8 cellular contexts compared by ENCODE assay signal in the genomic region with DNA sequence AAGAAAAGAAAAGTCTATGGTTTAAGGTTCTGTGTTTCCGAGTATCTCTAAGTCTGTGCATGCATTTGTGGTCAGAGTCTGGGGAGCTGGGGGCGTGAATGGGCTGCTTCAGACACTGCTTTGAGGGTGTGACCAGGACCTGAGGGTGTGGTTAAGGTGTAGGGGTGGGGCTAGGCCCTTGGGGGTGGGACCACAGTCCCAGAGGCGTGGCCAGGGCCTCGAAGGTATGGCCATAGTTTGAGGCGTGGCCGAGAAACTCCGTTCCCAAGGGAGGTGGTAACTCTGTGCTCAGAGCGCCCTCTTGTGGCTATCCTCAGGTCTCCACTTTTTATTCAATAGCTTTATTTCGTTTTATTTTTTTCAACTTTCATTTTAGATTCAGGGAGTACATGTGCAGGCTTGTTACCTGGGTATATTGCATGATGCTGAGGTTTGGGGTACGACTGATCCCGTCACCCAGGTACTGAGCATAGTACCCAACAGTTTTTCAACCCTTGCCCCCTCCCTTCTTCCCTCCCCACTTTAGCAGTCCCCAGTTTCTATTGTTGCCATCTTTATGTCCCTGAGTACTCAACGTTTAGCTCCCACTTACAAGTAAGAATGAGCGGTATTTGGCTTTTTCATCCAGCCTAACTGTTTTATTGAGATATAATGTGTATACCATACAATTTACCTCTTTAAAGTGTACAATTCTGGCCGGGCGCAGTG. TPM values are rescaled to one million over a fixed set of nuclear protein-coding genes. Genes with fewer than 3 reads are reported as not detected.
A peak's percentile ranks its signal among the peaks of the same experiment; 100 is the strongest.
DNase-seq lines count a peak whose midpoint lies in the region; ATAC-seq and TF ChIP-seq lines count a peak whose summit lies in the region.

No MANE protein-coding gene starts in this region.

- peak overlapping the region; percentile 35 for H3K9ac ChIP-seq in skeletal muscle satellite cell (ENCODE audit: low read depth, low read length)

- peak; percentile 67 for ATAC-seq in GM18519 (IDR thresholded peaks at IDR 0.05; ENCODE audit: low FRiP score, unreplicated experiment)
- peak; percentile 90 for ATAC-seq in HG03045 (IDR thresholded peaks at IDR 0.05; ENCODE audit: unreplicated experiment)

- DNase-seq in A172 (ENCODE audit: low spot score) (peak; percentile 98), NCI-H2081 treated with DMSO at 0.1 percent for 48 hours (lab: John Stamatoyannopoulos, UW) (peak; percentile 66), T1000 (lab: John Stamatoyannopoulos, UW) (peak; percentile 83), astrocyte of the cerebellum (ENCODE audit: low read depth) (peak; percentile 92), hippocampal formation (lab: John Stamatoyannopoulos, UW) (peak; percentile 35 to 41)

- H3K4me3 ChIP-seq in astrocyte of the cerebellum (ENCODE audit: low read depth, low read length) (no peak overlapping the region), skeletal muscle satellite cell (ENCODE audit: low read length) (no peak overlapping the region)

- H3K36me3 ChIP-seq in skeletal muscle satellite cell (ENCODE audit: insufficient read depth, low read length) = no peaks in the 10 kb centered on the region

- H3K4me1 ChIP-seq in skeletal muscle satellite cell (ENCODE audit: control insufficient read depth, insufficient read depth, low read length) = peaks cover 30% of the 10 kb centered on the region

- in situ Hi-C loops in astrocyte of the cerebellum (cut with HindIII; ENCODE audit: low sequenced_read_pairs) = no loop called here

- H3K27me3 ChIP-seq in skeletal muscle satellite cell (ENCODE audit: control insufficient read depth, insufficient read depth, low read length) = no peaks in the 10 kb centered on the region

- peak overlapping the region; percentile 48 for H3K4me2 ChIP-seq in skeletal muscle satellite cell (ENCODE audit: low read length)

- no peaks in the 10 kb centered on the region for H3K9me3 ChIP-seq in skeletal muscle satellite cell (replicated peaks; ENCODE audit: low read length)

- peak; percentile 64 for TF ChIP-seq CTCF in astrocyte of the cerebellum (IDR thresholded peaks at IDR 0.05; ENCODE audit: low read depth, low read length, missing control alignments)

RNA-seq across cellular contexts. Expression of a gene that starts 7.0 kb away (rescaled TPM):
- not detected in 2 replicates for total RNA-seq in A172 (2014; rRNA removed; shearing (Covaris generic))
- not detected in 2 replicates for total RNA-seq in skeletal muscle satellite cell (2012; rRNA removed)

RNA-seq across cellular contexts. Expression of a gene that starts 22.2 kb away (rescaled TPM):
- total RNA-seq in A172 (2014; rRNA removed; shearing (Covaris generic)) = 4.4 and 7.0 TPM in 2 replicates
- 5.7 and 5.8 TPM in 2 replicates for total RNA-seq in skeletal muscle satellite cell (2012; rRNA removed)

RNA-seq across cellular contexts. Expression of a gene that starts 38.2 kb away (rescaled TPM):
- 8.2 and 11.2 TPM in 2 replicates for total RNA-seq in A172 (2014; rRNA removed; shearing (Covaris generic))
- 0.25 and 7.6 TPM in 2 replicates for total RNA-seq in skeletal muscle satellite cell (2012; rRNA removed)

Comparison
In these comparisons a context has a peak if more than half of its experiments do, and no peak if none do; other contexts are left out.
1. DNase-seq: peak in every context shown above with its lines; median percentile 98 in A172; 92 in astrocyte of the cerebellum; 83 in T1000; 66 in NCI-H2081 treated with DMSO at 0.1 percent for 48 hours; 38 in hippocampal formation.